9 cellular contexts compared by ENCODE assay signal in genomic region chr12:104974626-104975290, GRCh38. TPM values are rescaled to one million over a fixed set of nuclear protein-coding genes. Genes with fewer than 3 reads are reported as not detected.
DNase-seq lines count a peak whose midpoint lies in the region; ATAC-seq and TF ChIP-seq lines count a peak whose summit lies in the region.
"Had no signal": no experiment of that assay in that cellular context is flagged by ENCODE, and none has a peak within 500 bp of the region (broad histone marks: within the 10 kb centered on the region; RNA-seq: fewer than 3 reads in every experiment).

No MANE protein-coding gene starts in this region.

- H3K36me3 Mint-ChIP-seq in IgD-negative memory B cell (no peaks in the 10 kb centered on the region), glutamatergic neuron (ENCODE audit: unreplicated experiment) (no peaks in the 10 kb centered on the region)
- H3K36me3 Mint-ChIP-seq: activated naive CD8-positive, alpha-beta T cell treated with anti-CD3 and anti-CD28 coated beads, Interleukin-2, amount 10 ng/mL, durations not matched to agents 7 days and 5 days had no signal

- H3K4me1 Mint-ChIP-seq in IgD-negative memory B cell (peaks cover 12 to 24% (median 12%) of the 10 kb centered on the region in 3 donors), glutamatergic neuron (ENCODE audit: low read depth, unreplicated experiment) (no peaks in the 10 kb centered on the region)
- H3K4me1 Mint-ChIP-seq: activated naive CD8-positive, alpha-beta T cell treated with anti-CD3 and anti-CD28 coated beads, Interleukin-2, amount 10 ng/mL, durations not matched to agents 7 days and 5 days had no signal

- TF ChIP-seq CTCF in GM13977 (IDR thresholded peaks at IDR 0.05; ENCODE audit: extremely low read depth, insufficient read depth, missing control alignments) (no peak), glutamatergic neuron (IDR thresholded peaks at IDR 0.05; ENCODE audit: partially characterized antibody, unreplicated experiment) (no peak)

- H3K27ac Mint-ChIP-seq in IgD-negative memory B cell (peak overlapping the region; percentile 1 to 76 (median 35)), glutamatergic neuron (ENCODE audit: unreplicated experiment) (no peak overlapping the region)
- H3K27ac Mint-ChIP-seq: activated naive CD8-positive, alpha-beta T cell treated with anti-CD3 and anti-CD28 coated beads, Interleukin-2, amount 10 ng/mL, durations not matched to agents 7 days and 5 days had no signal

- H3K4me3 Mint-ChIP-seq in IgD-negative memory B cell: peak overlapping the region in 3 of 4 donors; percentile 2 to 69 (median 30)
- H3K4me3 Mint-ChIP-seq in glutamatergic neuron (ENCODE audit: unreplicated experiment): no peak overlapping the region
- H3K4me3 Mint-ChIP-seq: activated naive CD8-positive, alpha-beta T cell treated with anti-CD3 and anti-CD28 coated beads, Interleukin-2, amount 10 ng/mL, durations not matched to agents 7 days and 5 days had no signal

- DNase-seq in GM13977 (ENCODE audit: low spot score) (peak; percentile 56), globus pallidus (ENCODE audit: low spot score) (peak; percentile 50), NCI-H526 (lab: John Stamatoyannopoulos, UW) (no peak), glutamatergic neuron (no peak), OCI-M2 (lab: John Stamatoyannopoulos, UW; ENCODE audit: unreplicated experiment) (no peak), kidney glomerular epithelial cell (lab: John Stamatoyannopoulos, UW) (no peak)
- DNase-seq: activated naive CD8-positive, alpha-beta T cell treated with anti-CD3 and anti-CD28 coated beads, Interleukin-2, amount 10 ng/mL, durations not matched to agents 7 days and 5 days had no signal

- in situ Hi-C loops in GM13977 (cut with MboI; ENCODE audit: low pct_unique_long_range_greater_than_20kb, low sequenced_read_pairs, unreplicated experiment): no loop called here

- H3K9me3 Mint-ChIP-seq in IgD-negative memory B cell (no peaks in the 10 kb centered on the region), glutamatergic neuron (ENCODE audit: unreplicated experiment) (no peaks in the 10 kb centered on the region)
- H3K9me3 Mint-ChIP-seq: activated naive CD8-positive, alpha-beta T cell treated with anti-CD3 and anti-CD28 coated beads, Interleukin-2, amount 10 ng/mL, durations not matched to agents 7 days and 5 days had no signal

- H3K27me3 Mint-ChIP-seq in IgD-negative memory B cell: no peaks in the 10 kb centered on the region
- H3K27me3 Mint-ChIP-seq in glutamatergic neuron (ENCODE audit: unreplicated experiment): no peaks in the 10 kb centered on the region

- peak; percentile 99 for ATAC-seq in GM21786 (IDR thresholded peaks at IDR 0.05; ENCODE audit: unreplicated experiment)

RNA-seq across cellular contexts. Expression of gene NOPCHAP1, which starts 11.4 kb away (rescaled TPM):
- 14.9 TPM for polyA plus RNA-seq in IgD-negative memory B cell
- total RNA-seq in glutamatergic neuron (ENCODE audit: unreplicated experiment): 19.3 TPM

RNA-seq across cellular contexts. Expression of gene SLC41A2, which starts 16.7 kb away (rescaled TPM):
- polyA plus RNA-seq in IgD-negative memory B cell: 0.83 TPM
- total RNA-seq in glutamatergic neuron (ENCODE audit: unreplicated experiment): 12.0 TPM

Comparison
In these comparisons a context has a peak if more than half of its experiments do, and no peak if none do; other contexts are left out.
1. DNase-seq: peak in GM13977 (single experiment) and globus pallidus (single experiment); none in NCI-H526 (0 of 2), glutamatergic neuron (single experiment), OCI-M2 (single experiment) and kidney glomerular epithelial cell (single experiment).